1 cellular context compared by ENCODE assay signal in the genomic region with DNA sequence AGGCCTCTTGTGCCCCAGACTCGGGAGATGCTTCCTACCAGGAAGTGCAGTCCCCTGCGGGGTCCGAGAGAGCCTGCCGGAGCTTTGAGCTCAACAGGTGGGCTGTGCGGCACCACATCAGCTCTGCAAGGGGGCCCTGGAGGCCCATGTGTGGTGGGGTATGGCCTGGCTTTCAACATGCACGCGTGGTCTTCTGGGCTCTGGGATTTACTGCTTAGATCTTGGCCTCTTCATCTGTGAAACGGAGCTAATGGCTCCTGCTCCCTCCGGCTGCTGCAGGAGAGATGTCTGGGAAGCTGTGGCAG.
TF ChIP-seq lines count a peak whose summit lies in the region.

No MANE protein-coding gene starts in this region.

TF ChIP-seq in K562, 482 proteins besides CTCF, POLR2A, EP300 and RAD21:
- no peak for TF ChIP-seq SRSF7 (optimal IDR thresholded peaks at IDR 0.05; ENCODE audit: low read depth, low read length)
- no peak for TF ChIP-seq SRSF1 (IDR thresholded peaks at IDR 0.05; ENCODE audit: low read depth, low read length)
- no peak for TF ChIP-seq ZNF347 (CRISPR knock-in tag; IDR thresholded peaks at IDR 0.05; ENCODE audit: low read depth)
- no peak for TF ChIP-seq MED1 (CRISPR knock-in tag; IDR thresholded peaks at IDR 0.05; ENCODE audit: borderline replicate concordance)
